In the genomic region with DNA sequence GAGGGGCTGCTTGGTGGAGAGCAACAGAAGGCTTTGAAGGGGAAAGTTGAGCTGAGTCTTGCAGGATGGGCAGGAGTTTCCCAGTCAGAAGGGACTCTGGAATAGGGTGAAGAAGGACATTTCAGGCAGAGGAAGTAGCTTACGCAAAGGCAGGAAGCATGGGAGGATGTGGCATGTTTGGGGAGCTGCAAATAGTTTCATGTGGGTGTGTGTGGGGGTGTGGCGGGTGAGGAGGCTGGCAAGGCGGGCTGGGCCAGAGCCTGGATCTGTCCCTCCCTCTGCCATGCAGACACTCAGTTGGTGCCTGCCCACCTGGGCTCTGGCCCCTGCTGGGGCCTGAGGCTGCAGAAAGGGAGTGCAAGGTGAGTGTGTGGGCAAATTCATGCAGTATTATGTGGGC, we compare ENCODE assay signal across 1 cellular context.
TF ChIP-seq lines count a peak whose summit lies in the region.

No MANE protein-coding gene starts in this region.

TF ChIP-seq in WTC11, 78 proteins besides CTCF, POLR2A, EP300 and RAD21 (continued from another document):
- TF ChIP-seq, protein P1, sequence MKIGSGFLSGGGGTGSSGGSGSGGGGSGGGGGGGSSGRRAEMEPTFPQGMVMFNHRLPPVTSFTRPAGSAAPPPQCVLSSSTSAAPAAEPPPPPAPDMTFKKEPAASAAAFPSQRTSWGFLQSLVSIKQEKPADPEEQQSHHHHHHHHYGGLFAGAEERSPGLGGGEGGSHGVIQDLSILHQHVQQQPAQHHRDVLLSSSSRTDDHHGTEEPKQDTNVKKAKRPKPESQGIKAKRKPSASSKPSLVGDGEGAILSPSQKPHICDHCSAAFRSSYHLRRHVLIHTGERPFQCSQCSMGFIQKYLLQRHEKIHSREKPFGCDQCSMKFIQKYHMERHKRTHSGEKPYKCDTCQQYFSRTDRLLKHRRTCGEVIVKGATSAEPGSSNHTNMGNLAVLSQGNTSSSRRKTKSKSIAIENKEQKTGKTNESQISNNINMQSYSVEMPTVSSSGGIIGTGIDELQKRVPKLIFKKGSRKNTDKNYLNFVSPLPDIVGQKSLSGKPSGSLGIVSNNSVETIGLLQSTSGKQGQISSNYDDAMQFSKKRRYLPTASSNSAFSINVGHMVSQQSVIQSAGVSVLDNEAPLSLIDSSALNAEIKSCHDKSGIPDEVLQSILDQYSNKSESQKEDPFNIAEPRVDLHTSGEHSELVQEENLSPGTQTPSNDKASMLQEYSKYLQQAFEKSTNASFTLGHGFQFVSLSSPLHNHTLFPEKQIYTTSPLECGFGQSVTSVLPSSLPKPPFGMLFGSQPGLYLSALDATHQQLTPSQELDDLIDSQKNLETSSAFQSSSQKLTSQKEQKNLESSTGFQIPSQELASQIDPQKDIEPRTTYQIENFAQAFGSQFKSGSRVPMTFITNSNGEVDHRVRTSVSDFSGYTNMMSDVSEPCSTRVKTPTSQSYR (CRISPR knock-in tag; IDR thresholded peaks at IDR 0.05): no peak
- no peak for TF ChIP-seq JAZF1 (CRISPR knock-in tag; IDR thresholded peaks at IDR 0.05)
- no peak for TF ChIP-seq ELF4 (CRISPR knock-in tag; IDR thresholded peaks at IDR 0.05; ENCODE audit: low read depth)
- TF ChIP-seq, protein P2, sequence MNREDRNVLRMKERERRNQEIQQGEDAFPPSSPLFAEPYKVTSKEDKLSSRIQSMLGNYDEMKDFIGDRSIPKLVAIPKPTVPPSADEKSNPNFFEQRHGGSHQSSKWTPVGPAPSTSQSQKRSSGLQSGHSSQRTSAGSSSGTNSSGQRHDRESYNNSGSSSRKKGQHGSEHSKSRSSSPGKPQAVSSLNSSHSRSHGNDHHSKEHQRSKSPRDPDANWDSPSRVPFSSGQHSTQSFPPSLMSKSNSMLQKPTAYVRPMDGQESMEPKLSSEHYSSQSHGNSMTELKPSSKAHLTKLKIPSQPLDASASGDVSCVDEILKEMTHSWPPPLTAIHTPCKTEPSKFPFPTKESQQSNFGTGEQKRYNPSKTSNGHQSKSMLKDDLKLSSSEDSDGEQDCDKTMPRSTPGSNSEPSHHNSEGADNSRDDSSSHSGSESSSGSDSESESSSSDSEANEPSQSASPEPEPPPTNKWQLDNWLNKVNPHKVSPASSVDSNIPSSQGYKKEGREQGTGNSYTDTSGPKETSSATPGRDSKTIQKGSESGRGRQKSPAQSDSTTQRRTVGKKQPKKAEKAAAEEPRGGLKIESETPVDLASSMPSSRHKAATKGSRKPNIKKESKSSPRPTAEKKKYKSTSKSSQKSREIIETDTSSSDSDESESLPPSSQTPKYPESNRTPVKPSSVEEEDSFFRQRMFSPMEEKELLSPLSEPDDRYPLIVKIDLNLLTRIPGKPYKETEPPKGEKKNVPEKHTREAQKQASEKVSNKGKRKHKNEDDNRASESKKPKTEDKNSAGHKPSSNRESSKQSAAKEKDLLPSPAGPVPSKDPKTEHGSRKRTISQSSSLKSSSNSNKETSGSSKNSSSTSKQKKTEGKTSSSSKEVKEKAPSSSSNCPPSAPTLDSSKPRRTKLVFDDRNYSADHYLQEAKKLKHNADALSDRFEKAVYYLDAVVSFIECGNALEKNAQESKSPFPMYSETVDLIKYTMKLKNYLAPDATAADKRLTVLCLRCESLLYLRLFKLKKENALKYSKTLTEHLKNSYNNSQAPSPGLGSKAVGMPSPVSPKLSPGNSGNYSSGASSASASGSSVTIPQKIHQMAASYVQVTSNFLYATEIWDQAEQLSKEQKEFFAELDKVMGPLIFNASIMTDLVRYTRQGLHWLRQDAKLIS (CRISPR knock-in tag; IDR thresholded peaks at IDR 0.05; ENCODE audit: borderline replicate concordance): no peak
- TF ChIP-seq, protein P3, sequence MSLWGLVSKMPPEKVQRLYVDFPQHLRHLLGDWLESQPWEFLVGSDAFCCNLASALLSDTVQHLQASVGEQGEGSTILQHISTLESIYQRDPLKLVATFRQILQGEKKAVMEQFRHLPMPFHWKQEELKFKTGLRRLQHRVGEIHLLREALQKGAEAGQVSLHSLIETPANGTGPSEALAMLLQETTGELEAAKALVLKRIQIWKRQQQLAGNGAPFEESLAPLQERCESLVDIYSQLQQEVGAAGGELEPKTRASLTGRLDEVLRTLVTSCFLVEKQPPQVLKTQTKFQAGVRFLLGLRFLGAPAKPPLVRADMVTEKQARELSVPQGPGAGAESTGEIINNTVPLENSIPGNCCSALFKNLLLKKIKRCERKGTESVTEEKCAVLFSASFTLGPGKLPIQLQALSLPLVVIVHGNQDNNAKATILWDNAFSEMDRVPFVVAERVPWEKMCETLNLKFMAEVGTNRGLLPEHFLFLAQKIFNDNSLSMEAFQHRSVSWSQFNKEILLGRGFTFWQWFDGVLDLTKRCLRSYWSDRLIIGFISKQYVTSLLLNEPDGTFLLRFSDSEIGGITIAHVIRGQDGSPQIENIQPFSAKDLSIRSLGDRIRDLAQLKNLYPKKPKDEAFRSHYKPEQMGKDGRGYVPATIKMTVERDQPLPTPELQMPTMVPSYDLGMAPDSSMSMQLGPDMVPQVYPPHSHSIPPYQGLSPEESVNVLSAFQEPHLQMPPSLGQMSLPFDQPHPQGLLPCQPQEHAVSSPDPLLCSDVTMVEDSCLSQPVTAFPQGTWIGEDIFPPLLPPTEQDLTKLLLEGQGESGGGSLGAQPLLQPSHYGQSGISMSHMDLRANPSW (CRISPR knock-in tag; conservative IDR thresholded peaks at IDR 0.05; ENCODE audit: low read depth): no peak
- TF ChIP-seq, protein P4, sequence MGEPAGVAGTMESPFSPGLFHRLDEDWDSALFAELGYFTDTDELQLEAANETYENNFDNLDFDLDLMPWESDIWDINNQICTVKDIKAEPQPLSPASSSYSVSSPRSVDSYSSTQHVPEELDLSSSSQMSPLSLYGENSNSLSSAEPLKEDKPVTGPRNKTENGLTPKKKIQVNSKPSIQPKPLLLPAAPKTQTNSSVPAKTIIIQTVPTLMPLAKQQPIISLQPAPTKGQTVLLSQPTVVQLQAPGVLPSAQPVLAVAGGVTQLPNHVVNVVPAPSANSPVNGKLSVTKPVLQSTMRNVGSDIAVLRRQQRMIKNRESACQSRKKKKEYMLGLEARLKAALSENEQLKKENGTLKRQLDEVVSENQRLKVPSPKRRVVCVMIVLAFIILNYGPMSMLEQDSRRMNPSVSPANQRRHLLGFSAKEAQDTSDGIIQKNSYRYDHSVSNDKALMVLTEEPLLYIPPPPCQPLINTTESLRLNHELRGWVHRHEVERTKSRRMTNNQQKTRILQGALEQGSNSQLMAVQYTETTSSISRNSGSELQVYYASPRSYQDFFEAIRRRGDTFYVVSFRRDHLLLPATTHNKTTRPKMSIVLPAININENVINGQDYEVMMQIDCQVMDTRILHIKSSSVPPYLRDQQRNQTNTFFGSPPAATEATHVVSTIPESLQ (CRISPR knock-in tag; IDR thresholded peaks at IDR 0.05): no peak
- TF ChIP-seq FOXJ3 (CRISPR knock-in tag; IDR thresholded peaks at IDR 0.05; ENCODE audit: borderline replicate concordance): no peak
- TF ChIP-seq ZNF671 (CRISPR knock-in tag; IDR thresholded peaks at IDR 0.05): no peak
TF ChIP-seq in WTC11: peak in this region for 0.
